33 cellular contexts compared by ENCODE assay signal in the genomic region with DNA sequence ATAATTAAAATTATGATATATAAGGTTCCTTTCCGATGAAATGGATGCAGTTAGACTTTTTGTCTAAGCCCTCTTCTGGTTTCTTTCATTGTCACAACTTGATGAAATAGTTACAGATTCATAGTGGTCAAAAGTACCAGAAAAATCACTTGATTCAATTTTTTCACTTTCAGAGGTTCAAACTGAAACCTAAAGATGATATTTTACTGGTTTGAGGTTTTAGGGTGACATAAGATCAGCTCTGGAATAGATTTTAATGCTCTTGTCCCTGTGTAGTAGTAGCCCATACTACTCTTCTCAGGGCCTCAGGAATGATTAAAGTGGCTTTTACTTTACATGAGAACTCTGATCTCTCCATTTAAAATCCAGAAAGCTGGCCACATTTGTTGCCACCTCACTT.
"Had no signal": no experiment of that assay in that cellular context is flagged by ENCODE, and none has a peak within 500 bp of the region (broad histone marks: within the 10 kb centered on the region; RNA-seq: fewer than 3 reads in every experiment).

No MANE protein-coding gene starts in this region.

- H2AFZ ChIP-seq: PC-9 had no signal

- H3K27ac ChIP-seq: PC-9, RWPE1, SJCRH30, SK-N-MC had no signal

- H3K27me3 Mint-ChIP-seq: T-cell had no signal

- FAIRE-seq: RCC 7860 had no signal

- ATAC-seq: Panc1, Right ventricle myocardium inferior, SK-N-SH treated with all-trans-retinoic acid at 6 μM for 48 hours, T-cell had no signal

- H3K4me2 ChIP-seq: PC-9 had no signal

- H3K27ac Mint-ChIP-seq: T-cell had no signal

- H3K9me3 ChIP-seq: SJCRH30 had no signal

- H3K4me1 Mint-ChIP-seq: T-cell had no signal

- H3K4me1 ChIP-seq: SJCRH30 had no signal

- DNase-seq: Karpas-422, NCI-H1048, NCI-H1092 treated with DMSO at 0.1 percent for 48 hours, NCI-H1105 treated with DMSO at 0.1 percent for 48 hours, NCI-H1417, NCI-H1436, NCI-H146, NCI-H1694, NCI-H187, NCI-H1930, NCI-H2029 treated with DMSO at 0.1 percent for 48 hours, NCI-H2081 treated with DMSO at 0.1 percent for 48 hours, NCI-H2107, NCI-H2171, NCI-H226, NCI-H446 treated with DMSO at 0.1 percent for 48 hours, NCI-H510A, NCI-H524, NCI-H526, NCI-H69, NCI-H748 treated with DMSO at 0.1 percent for 48 hours, NCI-H82, PC-9, SHP77, SIG-M5, T-cell had no signal

- H3K4me3 Mint-ChIP-seq: T-cell had no signal

- H3K36me3 ChIP-seq: SJCRH30 had no signal

- H3K27me3 ChIP-seq: SJCRH30 had no signal

- H3K4me3 ChIP-seq: PC-9, SJCRH30, SK-N-MC had no signal

- H3K36me3 Mint-ChIP-seq: T-cell had no signal
